ENCODE assay signal across 4 cellular contexts in genomic region chr17:28877150-28877711, GRCh38. TPM values are rescaled to one million over a fixed set of nuclear protein-coding genes. Genes with fewer than 3 reads are reported as not detected.
A peak's percentile ranks its signal among the peaks of the same experiment; 100 is the strongest.
DNase-seq lines count a peak whose midpoint lies in the region; ATAC-seq and TF ChIP-seq lines count a peak whose summit lies in the region.
"Not testable (repeated sequence)": the region's sequence is repeated elsewhere in the genome, so short reads cannot be mapped to it uniquely, and the experiment has no call there.

No MANE protein-coding gene starts in this region.

- intact Hi-C loops in IMR-90 (cut with micrococcal nuclease); left ventricle myocardium superior (cut with micrococcal nuclease): not testable (repeated sequence)

- H3K23ac ChIP-seq in IMR-90 (ENCODE audit: low read depth, low read length): not testable (repeated sequence)

- not testable (repeated sequence) for TF ChIP-seq POLR2A in IMR-90 (IDR thresholded peaks at IDR 0.05; ENCODE audit: low read depth, low read length)

- in situ Hi-C loops in IMR-90 (cut with MboI; ENCODE audit: low sequenced_read_pairs): not testable (repeated sequence)

- not testable (repeated sequence) for H2AK5ac ChIP-seq in IMR-90 (ENCODE audit: low read depth, low read length)

- dilution Hi-C loops in IMR-90 (cut with HindIII; ENCODE audit: low sequenced_read_pairs, unreplicated experiment): not testable (repeated sequence)

- not testable (repeated sequence) for H3K9ac ChIP-seq in IMR-90 (ENCODE audit: low read depth, low read length)

- H4K8ac ChIP-seq in IMR-90 (ENCODE audit: low read depth in 2 of 2, low read length in 2 of 2): not testable (repeated sequence)

- H3K27me3 ChIP-seq in IMR-90 (ENCODE audit: control insufficient read depth, insufficient read depth, low read length): not testable (repeated sequence)

- BruUV-seq in IMR-90 (replicated peaks; lab: Mats Ljungman, UMichigan): not testable (repeated sequence)

- H3K56ac ChIP-seq in IMR-90 (ENCODE audit: extremely low read depth, insufficient read depth, low read length): not testable (repeated sequence)

- not testable (repeated sequence) for ATAC-seq in IMR-90 (ENCODE audit: low read depth); central memory CD8-positive, alpha-beta T cell (replicated peaks; ENCODE audit: extremely low read depth, poor library complexity, severe bottlenecking); left ventricle myocardium superior

- not testable (repeated sequence) for H2BK20ac ChIP-seq in IMR-90 (ENCODE audit: low read depth, low read length)

- H2AFZ ChIP-seq in IMR-90 (replicated peaks; ENCODE audit: low read length, poor library complexity): not testable (repeated sequence)

- H3K27ac ChIP-seq in IMR-90 (ENCODE audit: insufficient read depth, low read length): not testable (repeated sequence)

- H3K9me3 Mint-ChIP-seq in activated naive CD4-positive, alpha-beta T cell treated with anti-CD3 and anti-CD28 coated beads, Interleukin-2, amount 50 U/mL, for 24 hours; central memory CD8-positive, alpha-beta T cell: not testable (repeated sequence)

- H3K36me3 ChIP-seq in IMR-90 (ENCODE audit: control insufficient read depth, insufficient read depth, low read length): peaks cover 36% of the 10 kb centered on the region

- no CpG with 5 or more reads among the region's 6 CpGs for WGBS in IMR-90 (ENCODE audit: extremely low coverage in 2 of 2, insufficient read length in 1 of 2), 2 experiments

- H3K4ac ChIP-seq in IMR-90 (ENCODE audit: low read depth, low read length): not testable (repeated sequence)

- not testable (repeated sequence) for H3K36me3 Mint-ChIP-seq in activated naive CD4-positive, alpha-beta T cell treated with anti-CD3 and anti-CD28 coated beads, Interleukin-2, amount 50 U/mL, for 24 hours
- H3K36me3 Mint-ChIP-seq in central memory CD8-positive, alpha-beta T cell (ENCODE audit: insufficient read depth): peaks cover 22% of the 10 kb centered on the region

- H4K5ac ChIP-seq in IMR-90 (ENCODE audit: low read depth, low read length): not testable (repeated sequence)

- H3K27ac Mint-ChIP-seq in activated naive CD4-positive, alpha-beta T cell treated with anti-CD3 and anti-CD28 coated beads, Interleukin-2, amount 50 U/mL, for 24 hours: peak overlapping the region; percentile 7
- H3K27ac Mint-ChIP-seq in central memory CD8-positive, alpha-beta T cell (ENCODE audit: low read depth): peak overlapping the region; percentile 61

- TF ChIP-seq CTCF in IMR-90 (conservative IDR thresholded peaks at IDR 0.05; ENCODE audit: low read depth, low read length): not testable (repeated sequence)

- H2BK15ac ChIP-seq in IMR-90 (ENCODE audit: low read depth, low read length): not testable (repeated sequence)

- not testable (repeated sequence) for DNase-seq in IMR-90; central memory CD8-positive, alpha-beta T cell (ENCODE audit: low spot score in 2 of 2)
- peak; percentile 9 for DNase-seq in left ventricle myocardium superior

- POLR2A ChIA-PET in IMR-90 (lab: Charles Lee; ENCODE audit: unreplicated experiment): not testable (repeated sequence)

- CTCF ChIA-PET in IMR-90 (lab: Yijun Ruan, JAX): not testable (repeated sequence)

- not testable (repeated sequence) for H2AK9ac ChIP-seq in IMR-90 (replicated peaks; ENCODE audit: low read depth, low read length, poor library complexity)

- not testable (repeated sequence) for H3K9me1 ChIP-seq in IMR-90 (ENCODE audit: insufficient read depth, low read length)

- not testable (repeated sequence) for H2BK5ac ChIP-seq in IMR-90 (ENCODE audit: low read depth, low read length, poor library complexity, severe bottlenecking)

- not testable (repeated sequence) for TF ChIP-seq RAD21 in IMR-90 (IDR thresholded peaks at IDR 0.05; ENCODE audit: low read length)

- H3K4me3 Mint-ChIP-seq in activated naive CD4-positive, alpha-beta T cell treated with anti-CD3 and anti-CD28 coated beads, Interleukin-2, amount 50 U/mL, for 24 hours; central memory CD8-positive, alpha-beta T cell: not testable (repeated sequence)

- H3K4me1 Mint-ChIP-seq in activated naive CD4-positive, alpha-beta T cell treated with anti-CD3 and anti-CD28 coated beads, Interleukin-2, amount 50 U/mL, for 24 hours: peaks cover 20% of the 10 kb centered on the region
- H3K4me1 Mint-ChIP-seq in central memory CD8-positive, alpha-beta T cell: peaks cover 11% of the 10 kb centered on the region

- H2BK120ac ChIP-seq in IMR-90 (ENCODE audit: low read depth, low read length): not testable (repeated sequence)

- not testable (repeated sequence) for H3K18ac ChIP-seq in IMR-90 (ENCODE audit: low read depth, low read length)

- H3K4me3 ChIP-seq in IMR-90 (ENCODE audit: insufficient read depth, low read depth, low read length): not testable (repeated sequence)

- H3K79me1 ChIP-seq in IMR-90 (ENCODE audit: low read depth in 1 of 2, low read length in 2 of 2): not testable (repeated sequence)

- not testable (repeated sequence) for H3K4me1 ChIP-seq in IMR-90 (ENCODE audit: control insufficient read depth, insufficient read depth, low read length)

- not testable (repeated sequence) for H4K91ac ChIP-seq in IMR-90 (ENCODE audit: insufficient read depth, low read depth, low read length)

- not testable (repeated sequence) for H4K20me1 ChIP-seq in IMR-90 (ENCODE audit: insufficient read depth, low read length)

- not testable (repeated sequence) for H3K9me3 ChIP-seq in IMR-90 (ENCODE audit: control insufficient read depth, insufficient read depth, low read length)

- H3K27me3 Mint-ChIP-seq in activated naive CD4-positive, alpha-beta T cell treated with anti-CD3 and anti-CD28 coated beads, Interleukin-2, amount 50 U/mL, for 24 hours; central memory CD8-positive, alpha-beta T cell: not testable (repeated sequence)

- H3K14ac ChIP-seq in IMR-90 (replicated peaks; ENCODE audit: low read depth, low read length): not testable (repeated sequence)

- H3K4me2 ChIP-seq in IMR-90 (ENCODE audit: low read depth, low read length): not testable (repeated sequence)

TF ChIP-seq in IMR-90, 13 proteins besides CTCF, POLR2A, EP300 and RAD21:
- peak; percentile 56 for TF ChIP-seq CEBPB (IDR thresholded peaks at IDR 0.05; ENCODE audit: low read depth, low read length)

RNA-seq across cellular contexts. Expression of gene FLOT2, which starts 20.3 kb away (rescaled TPM):
- 19.7 and 31.1 TPM in 2 replicates for total RNA-seq in IMR-90 (2012; rRNA removed)
- 60.1 and 67.9 TPM in 2 replicates for polyA plus RNA-seq in IMR-90 (2012; rRNA removed)
- 52.9 and 71.4 TPM in 2 replicates for polyA plus RNA-seq in IMR-90 (2012; cell fraction: cytosol; rRNA removed)
- polyA plus RNA-seq in IMR-90 (2012; cell fraction: nucleus; rRNA removed; ENCODE audit: low replicate concordance): 61.2 and 61.8 TPM in 2 replicates
- total RNA-seq in left ventricle myocardium superior: 108 TPM

RNA-seq across cellular contexts. Expression of gene ERAL1, which starts 22.4 kb away (rescaled TPM):
- total RNA-seq in IMR-90 (2012; rRNA removed): 25.8 and 34.1 TPM in 2 replicates
- 62.3 and 71.3 TPM in 2 replicates for polyA plus RNA-seq in IMR-90 (2012; rRNA removed)
- polyA plus RNA-seq in IMR-90 (2012; cell fraction: cytosol; rRNA removed): 66.0 and 115 TPM in 2 replicates
- 53.6 and 107 TPM in 2 replicates for polyA plus RNA-seq in IMR-90 (2012; cell fraction: nucleus; rRNA removed; ENCODE audit: low replicate concordance)
- total RNA-seq in left ventricle myocardium superior: 34.1 TPM

RNA-seq across cellular contexts. Expression of gene DHRS13, which starts 25.6 kb away (rescaled TPM):
- total RNA-seq in IMR-90 (2012; rRNA removed) (2.7 and 2.8 TPM in 2 replicates), left ventricle myocardium superior (3.8 TPM)
- 3.9 and 4.1 TPM in 2 replicates for polyA plus RNA-seq in IMR-90 (2012; rRNA removed)
- polyA plus RNA-seq in IMR-90 (2012; cell fraction: cytosol; rRNA removed): 3.7 and 5.3 TPM in 2 replicates
- 3.0 and 3.2 TPM in 2 replicates for polyA plus RNA-seq in IMR-90 (2012; cell fraction: nucleus; rRNA removed; ENCODE audit: low replicate concordance)

RNA-seq across cellular contexts. Expression of gene FAM222B, which starts 34.6 kb away (rescaled TPM):
- 2.2 and 2.5 TPM in 2 replicates for total RNA-seq in IMR-90 (2012; rRNA removed)
- 10.8 and 11.4 TPM in 2 replicates for polyA plus RNA-seq in IMR-90 (2012; rRNA removed)
- 9.8 and 15.2 TPM in 2 replicates for polyA plus RNA-seq in IMR-90 (2012; cell fraction: cytosol; rRNA removed)
- polyA plus RNA-seq in IMR-90 (2012; cell fraction: nucleus; rRNA removed; ENCODE audit: low replicate concordance): 26.2 and 26.3 TPM in 2 replicates
- total RNA-seq in left ventricle myocardium superior: 16.8 TPM
